ENCODE assay signal across 19 cellular contexts in genomic region chr5:160029004-160029403, GRCh38. TPM values are rescaled to one million over a fixed set of nuclear protein-coding genes. Genes with fewer than 3 reads are reported as not detected.
DNase-seq lines count a peak whose midpoint lies in the region; ATAC-seq lines count a peak whose summit lies in the region.
"Had no signal": no experiment of that assay in that cellular context is flagged by ENCODE, and none has a peak within 500 bp of the region (broad histone marks: within the 10 kb centered on the region; RNA-seq: fewer than 3 reads in every experiment).

No MANE protein-coding gene starts in this region.

- peak overlapping the region; percentile 25 to 71 for H3K27ac Mint-ChIP-seq in stimulated activated naive CD8-positive, alpha-beta T cell treated with anti-CD3 and anti-CD28 coated beads, Interleukin-15, amount 100 ng/mL, for 72 hours
- H3K27ac Mint-ChIP-seq in activated T-helper 17 cell treated with anti-CD3 and anti-CD28 coated beads, Interleukin-2, amount 50 U/mL, for 72 hours = peak overlapping the region; percentile 48
- H3K27ac Mint-ChIP-seq: B cell, IgD-negative memory B cell had no signal

- peaks cover 11% of the 10 kb centered on the region for H3K4me1 Mint-ChIP-seq in stimulated activated naive CD8-positive, alpha-beta T cell treated with anti-CD3 and anti-CD28 coated beads, Interleukin-15, amount 100 ng/mL, for 72 hours
- H3K4me1 Mint-ChIP-seq in activated T-helper 17 cell treated with anti-CD3 and anti-CD28 coated beads, Interleukin-2, amount 50 U/mL, for 72 hours = no peaks in the 10 kb centered on the region
- H3K4me1 Mint-ChIP-seq: B cell had no signal

- no peak for DNase-seq in stimulated activated naive CD8-positive, alpha-beta T cell treated with anti-CD3 and anti-CD28 coated beads, Interleukin-15, amount 100 ng/mL, for 72 hours
- no peak for DNase-seq in stimulated activated naive CD8-positive, alpha-beta T cell treated with anti-CD3 and anti-CD28 coated beads, Interleukin-15, Interleukin-2, amounts not matched to agents 100 U/mL and 50 U/mL, for 24 hours
- DNase-seq in fibroblast of gingiva (ENCODE audit: low read depth) (peak; percentile 29), caudate nucleus (lab: John Stamatoyannopoulos, UW) (no peak), cerebellar nuclear complex (lab: John Stamatoyannopoulos, UW) (no peak)
- DNase-seq: 8988T; CD8-positive, alpha-beta memory T cell; COR-L47; DMS 273 treated with DMSO at 0.1 percent for 48 hours; DMS53; DND-41; GM23248; KBM-7 had no signal

- no peak overlapping the region for H3K4me3 Mint-ChIP-seq in stimulated activated naive CD8-positive, alpha-beta T cell treated with anti-CD3 and anti-CD28 coated beads, Interleukin-15, amount 100 ng/mL, for 72 hours
- H3K4me3 Mint-ChIP-seq in activated T-helper 17 cell treated with anti-CD3 and anti-CD28 coated beads, Interleukin-2, amount 50 U/mL, for 72 hours = no peak overlapping the region
- H3K4me3 Mint-ChIP-seq: B cell; CD8-positive, alpha-beta memory T cell; IgD-negative memory B cell had no signal

- H3K27me3 Mint-ChIP-seq in stimulated activated naive CD8-positive, alpha-beta T cell treated with anti-CD3 and anti-CD28 coated beads, Interleukin-15, amount 100 ng/mL, for 72 hours = no peaks in the 10 kb centered on the region
- H3K27me3 Mint-ChIP-seq in activated T-helper 17 cell treated with anti-CD3 and anti-CD28 coated beads, Interleukin-2, amount 50 U/mL, for 72 hours = no peaks in the 10 kb centered on the region
- H3K27me3 Mint-ChIP-seq: B cell; CD8-positive, alpha-beta memory T cell; IgD-negative memory B cell had no signal

- no peak overlapping the region for H3K27ac ChIP-seq in caudate nucleus (ENCODE audit: low read depth, low read length)
- H3K27ac ChIP-seq: BLaER1 treated with 17β-estradiol and CSF1 and Interleukin-3, amounts not matched to agents 10 nM and 100 nM; GM23248 had no signal

- ATAC-seq in stimulated activated naive CD8-positive, alpha-beta T cell treated with anti-CD3 and anti-CD28 coated beads, Interleukin-15, amount 100 ng/mL, for 72 hours = no peak
- ATAC-seq in stimulated activated naive CD8-positive, alpha-beta T cell treated with anti-CD3 and anti-CD28 coated beads, Interleukin-15, Interleukin-2, amounts not matched to agents 100 U/mL and 50 U/mL, for 24 hours = no peak
- no peak for ATAC-seq in activated T-helper 17 cell treated with anti-CD3 and anti-CD28 coated beads, Interleukin-2, amount 50 U/mL, for 72 hours (replicated peaks)
- ATAC-seq in HG03378 (IDR thresholded peaks at IDR 0.05; ENCODE audit: unreplicated experiment) (no peak), HG03135 (IDR thresholded peaks at IDR 0.05; ENCODE audit: unreplicated experiment) (no peak)

- no peaks in the 10 kb centered on the region for H3K9me3 Mint-ChIP-seq in stimulated activated naive CD8-positive, alpha-beta T cell treated with anti-CD3 and anti-CD28 coated beads, Interleukin-15, amount 100 ng/mL, for 72 hours
- no peaks in the 10 kb centered on the region for H3K9me3 Mint-ChIP-seq in activated T-helper 17 cell treated with anti-CD3 and anti-CD28 coated beads, Interleukin-2, amount 50 U/mL, for 72 hours
- H3K9me3 Mint-ChIP-seq: CD8-positive, alpha-beta memory T cell; IgD-negative memory B cell had no signal

- peaks cover 84% of the 10 kb centered on the region for H3K36me3 Mint-ChIP-seq in activated T-helper 17 cell treated with anti-CD3 and anti-CD28 coated beads, Interleukin-2, amount 50 U/mL, for 72 hours (ENCODE audit: low read depth)

RNA-seq across cellular contexts. Expression of gene TTC1, which starts 20.1 kb away (rescaled TPM):
- 10 to 100 TPM; 46.9 to 56.4 TPM for total RNA-seq in activated T-helper 17 cell treated with anti-CD3 and anti-CD28 coated beads, Interleukin-2, amount 50 U/mL, for 72 hours
